Comparison of ENCODE assay signal across 11 cellular contexts in the genomic region with DNA sequence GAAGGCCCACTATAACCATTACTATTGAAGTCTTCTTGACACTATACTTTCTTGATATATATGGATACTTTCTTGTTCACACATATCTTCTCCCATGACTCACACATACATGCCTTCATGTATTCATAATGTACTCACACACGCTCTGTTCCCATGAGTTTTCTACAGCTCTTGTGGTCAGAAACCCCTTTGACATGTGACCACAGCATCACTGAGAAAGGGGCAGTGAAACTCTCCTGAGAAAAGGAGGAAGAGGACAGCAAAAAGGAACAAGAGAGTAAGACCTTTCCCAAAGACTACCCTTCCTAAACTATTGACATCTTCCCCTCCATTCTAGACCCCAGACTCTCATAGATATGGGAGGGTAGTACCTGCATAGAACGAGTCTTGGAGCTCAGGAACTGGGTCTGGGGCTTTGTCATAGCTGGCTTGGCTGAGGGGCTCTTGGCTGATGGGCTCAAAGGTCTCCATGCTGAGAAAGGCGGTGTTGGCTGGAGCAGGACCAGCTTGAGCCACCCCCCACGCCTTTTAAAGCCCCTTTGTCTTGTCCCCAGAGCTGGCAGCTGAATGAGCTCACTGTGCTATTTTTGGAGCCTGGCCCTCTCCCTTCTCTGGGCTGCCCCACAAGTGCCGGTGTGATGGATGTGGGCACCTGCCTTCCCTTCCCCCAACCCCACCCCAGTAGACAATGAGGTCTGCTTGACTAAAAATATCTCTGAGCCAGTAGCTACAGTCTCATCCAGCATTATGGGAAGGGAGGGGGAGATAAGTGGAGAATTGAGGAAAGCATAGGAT. TPM values are rescaled to one million over a fixed set of nuclear protein-coding genes. Genes with fewer than 3 reads are reported as not detected.
DNase-seq lines count a peak whose midpoint lies in the region; ATAC-seq and TF ChIP-seq lines count a peak whose summit lies in the region.
"Had no signal": no experiment of that assay in that cellular context is flagged by ENCODE, and none has a peak within 500 bp of the region (broad histone marks: within the 10 kb centered on the region; RNA-seq: fewer than 3 reads in every experiment).

No MANE protein-coding gene starts in this region.

- H3K4me1 ChIP-seq in endodermal cell (ENCODE audit: control insufficient read depth, insufficient read depth, low read length), result peaks cover 9% of the 10 kb centered on the region

- H3K27ac Mint-ChIP-seq in activated naive CD4-positive, alpha-beta T cell treated with anti-CD3 and anti-CD28 coated beads, Interleukin-2, amount 50 U/mL, for 72 hours, result no peak overlapping the region
- no peak overlapping the region for H3K27ac Mint-ChIP-seq in endodermal cell
- H3K27ac Mint-ChIP-seq: activated naive CD8-positive, alpha-beta T cell; CD4-positive, CD25-positive, alpha-beta regulatory T cell; IgD-negative memory B cell had no signal

- WGBS in endodermal cell (ENCODE audit: insufficient coverage in 1 of 2, insufficient read length in 1 of 2), 2 experiments, result 93 to 96% methylated on average over 3 to 5 of the region's 5 CpGs

- H3K27ac ChIP-seq in endodermal cell (ENCODE audit: low read depth, low read length), result no peak overlapping the region

- no peaks in the 10 kb centered on the region for H3K27me3 Mint-ChIP-seq in endodermal cell (ENCODE audit: insufficient read depth)
- H3K27me3 Mint-ChIP-seq: activated naive CD8-positive, alpha-beta T cell had no signal

- H3K9ac ChIP-seq in endodermal cell (ENCODE audit: extremely low read depth, low read length, poor library complexity, severe bottlenecking), result no peak overlapping the region

- H3K9me3 ChIP-seq in endodermal cell (ENCODE audit: control insufficient read depth, low read length), result no peaks in the 10 kb centered on the region

- H3K4me3 Mint-ChIP-seq in endodermal cell, result no peak overlapping the region
- H3K4me3 Mint-ChIP-seq: activated naive CD8-positive, alpha-beta T cell; CD4-positive, CD25-positive, alpha-beta regulatory T cell; IgD-negative memory B cell had no signal

- no peaks in the 10 kb centered on the region for H3K36me3 ChIP-seq in endodermal cell (ENCODE audit: control insufficient read depth, insufficient read depth, low read length)

- H3K27me3 ChIP-seq in endodermal cell (ENCODE audit: control insufficient read depth, insufficient read depth, low read length, poor library complexity, severe bottlenecking), result no peaks in the 10 kb centered on the region

- H3K4me1 Mint-ChIP-seq in endodermal cell, result peaks cover 32% of the 10 kb centered on the region

- TF ChIP-seq CTCF in endodermal cell (conservative IDR thresholded peaks at IDR 0.05), result no peak

- DNase-seq in activated naive CD4-positive, alpha-beta T cell treated with anti-CD3 and anti-CD28 coated beads, Interleukin-2, amount 50 U/mL, for 72 hours (ENCODE audit: low spot score in 2 of 2), result no peak
- no peak for DNase-seq in activated naive CD4-positive, alpha-beta T cell treated with Interleukin-2 at 50 U/mL for 16 hours
- peak; percentile 40 to 89 for DNase-seq in NOMO-1 (lab: John Stamatoyannopoulos, UW; ENCODE audit: unreplicated experiment in 2 of 2)
- DNase-seq in glomerular visceral epithelial cell (ENCODE audit: extremely low spot score), result peak; percentile 29
- DNase-seq in superior temporal gyrus (ENCODE audit: extremely low spot score), result peak; percentile 26
- DNase-seq in endodermal cell, result no peak
- DNase-seq in NCI-H748 treated with DMSO at 0.1 percent for 48 hours (lab: John Stamatoyannopoulos, UW), result no peak
- DNase-seq: CD4-positive, CD25-positive, alpha-beta regulatory T cell had no signal

- no peaks in the 10 kb centered on the region for H3K9me3 Mint-ChIP-seq in activated naive CD4-positive, alpha-beta T cell treated with anti-CD3 and anti-CD28 coated beads, Interleukin-2, amount 50 U/mL, for 72 hours
- no peaks in the 10 kb centered on the region for H3K9me3 Mint-ChIP-seq in endodermal cell
- H3K9me3 Mint-ChIP-seq: CD4-positive, CD25-positive, alpha-beta regulatory T cell; IgD-negative memory B cell had no signal

- peak; percentile 43 to 83 for ATAC-seq in activated naive CD4-positive, alpha-beta T cell treated with anti-CD3 and anti-CD28 coated beads, Interleukin-2, amount 50 U/mL, for 72 hours
- no peak for ATAC-seq in HG03159 (IDR thresholded peaks at IDR 0.05; ENCODE audit: unreplicated experiment)

- no peak overlapping the region for H3K4me3 ChIP-seq in endodermal cell (ENCODE audit: low read length)

- no peaks in the 10 kb centered on the region for H3K36me3 Mint-ChIP-seq in activated naive CD4-positive, alpha-beta T cell treated with anti-CD3 and anti-CD28 coated beads, Interleukin-2, amount 50 U/mL, for 72 hours
- no peaks in the 10 kb centered on the region for H3K36me3 Mint-ChIP-seq in endodermal cell (ENCODE audit: low read depth)
- H3K36me3 Mint-ChIP-seq: activated naive CD8-positive, alpha-beta T cell; CD4-positive, CD25-positive, alpha-beta regulatory T cell; IgD-negative memory B cell had no signal

RNA-seq across cellular contexts. Expression of a gene that starts 5.1 kb away (rescaled TPM):
- not detected for total RNA-seq in activated naive CD4-positive, alpha-beta T cell treated with anti-CD3 and anti-CD28 coated beads, Interleukin-2, amount 50 U/mL, for 72 hours
- total RNA-seq in endodermal cell, result under 1 TPM; 0.11 to 0.20 TPM
- polyA plus RNA-seq in endodermal cell (2013, experiment 1 of 2), result 0.11 TPM
- 0.12 TPM for polyA plus RNA-seq in endodermal cell (2013, experiment 2 of 2)
- total RNA-seq: CD4-positive, CD25-positive, alpha-beta regulatory T cell had no signal
- polyA plus RNA-seq: CD4-positive, CD25-positive, alpha-beta regulatory T cell; IgD-negative memory B cell had no signal

RNA-seq across cellular contexts. Expression of a gene that starts 9.5 kb away (rescaled TPM):
- total RNA-seq in activated naive CD4-positive, alpha-beta T cell treated with anti-CD3 and anti-CD28 coated beads, Interleukin-2, amount 50 U/mL, for 72 hours, result not detected
- total RNA-seq in endodermal cell, result 1 to 10 TPM; 1.6 to 2.4 TPM
- 0.46 TPM for polyA plus RNA-seq in endodermal cell (2013, experiment 1 of 2)
- 0.62 TPM for polyA plus RNA-seq in endodermal cell (2013, experiment 2 of 2)
- total RNA-seq: CD4-positive, CD25-positive, alpha-beta regulatory T cell had no signal
- polyA plus RNA-seq: CD4-positive, CD25-positive, alpha-beta regulatory T cell; IgD-negative memory B cell had no signal

RNA-seq across cellular contexts. Expression of a gene that starts 47.2 kb away (rescaled TPM):
- 10 to 100 TPM in 1 of 2 donors, 1 to 10 TPM in 1; 5.5 to 10.3 TPM for total RNA-seq in activated naive CD4-positive, alpha-beta T cell treated with anti-CD3 and anti-CD28 coated beads, Interleukin-2, amount 50 U/mL, for 72 hours
- total RNA-seq in endodermal cell, result 10 to 100 TPM; 10.1 to 13.8 TPM
- polyA plus RNA-seq in endodermal cell (2013, experiment 1 of 2), result 4.9 TPM
- polyA plus RNA-seq in endodermal cell (2013, experiment 2 of 2), result 6.3 TPM

RNA-seq across cellular contexts. Expression of a gene that starts 59.6 kb away (rescaled TPM):
- 1 to 10 TPM; 4.6 to 6.2 TPM for total RNA-seq in activated naive CD4-positive, alpha-beta T cell treated with anti-CD3 and anti-CD28 coated beads, Interleukin-2, amount 50 U/mL, for 72 hours
- total RNA-seq in endodermal cell, result 100 to 1,000 TPM in 1 of 2 donors, 10 to 100 TPM in 1; 89.5 to 110 TPM
- 41.0 TPM for polyA plus RNA-seq in endodermal cell (2013, experiment 1 of 2)
- polyA plus RNA-seq in endodermal cell (2013, experiment 2 of 2), result 33.4 TPM

Comparison
In these comparisons a context has a peak if more than half of its experiments do, and no peak if none do; other contexts are left out.
1. DNase-seq: peak in NOMO-1 (2 of 2), glomerular visceral epithelial cell (single experiment) and superior temporal gyrus (single experiment); none in activated naive CD4-positive, alpha-beta T cell treated with anti-CD3 and anti-CD28 coated beads, Interleukin-2, amount 50 U/mL, for 72 hours (0 of 2), activated naive CD4-positive, alpha-beta T cell treated with Interleukin-2 at 50 U/mL for 16 hours (single experiment), endodermal cell (single experiment) and NCI-H748 treated with DMSO at 0.1 percent for 48 hours (single experiment).